8 cellular contexts compared by ENCODE assay signal in the genomic region with DNA sequence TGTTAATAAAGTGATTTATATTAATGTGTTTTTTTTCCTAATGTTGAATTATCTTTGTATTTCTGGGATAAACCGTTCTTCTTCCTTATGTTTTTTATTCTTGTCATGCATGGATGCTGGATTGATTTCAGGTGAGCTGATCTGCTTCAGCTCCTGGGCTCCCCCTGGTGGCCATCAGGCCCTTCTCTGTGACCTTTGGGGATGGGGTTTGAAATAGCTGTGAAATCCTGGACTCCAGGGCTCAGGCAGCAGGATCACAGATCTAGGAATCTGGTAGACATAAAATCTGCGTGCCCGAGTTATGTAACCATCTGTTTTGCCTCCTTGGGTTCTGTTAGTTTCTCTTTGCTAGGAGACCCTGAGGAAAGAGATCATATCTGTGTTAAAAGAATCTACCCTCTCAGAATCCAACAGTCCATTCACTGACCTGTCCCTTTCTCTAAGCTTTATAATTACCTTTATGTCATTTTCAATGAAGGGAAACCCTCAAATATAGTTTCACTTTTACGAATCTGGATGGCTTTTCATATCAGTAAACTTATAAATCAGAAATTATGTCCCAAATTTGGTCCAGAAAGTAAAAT. TPM values are rescaled to one million over a fixed set of nuclear protein-coding genes. Genes with fewer than 3 reads are reported as not detected.
DNase-seq lines count a peak whose midpoint lies in the region; ATAC-seq and TF ChIP-seq lines count a peak whose summit lies in the region.

No MANE protein-coding gene starts in this region.

- TF ChIP-seq CTCF in GM12864 (IDR thresholded peaks at IDR 0.05; ENCODE audit: low read depth, low read length, missing control alignments) (peak; percentile 93), astrocyte of the cerebellum (IDR thresholded peaks at IDR 0.05; ENCODE audit: low read depth, low read length, missing control alignments) (peak; percentile 99), hepatocyte (IDR thresholded peaks at IDR 0.05; ENCODE audit: poor library complexity) (peak; percentile 94)

- ATAC-seq in GM21529 (IDR thresholded peaks at IDR 0.05; ENCODE audit: unreplicated experiment) (no peak), HG02852 (IDR thresholded peaks at IDR 0.05; ENCODE audit: unreplicated experiment) (no peak)

- H3K27ac ChIP-seq in hepatocyte: no peak overlapping the region

- 6% methylated on average over 4 of the region's 4 CpGs for WGBS in hepatocyte (ENCODE audit: low lambda C conversion rate, missing lambda C conversion rate)

- in situ Hi-C loops in astrocyte of the cerebellum (cut with HindIII; ENCODE audit: low sequenced_read_pairs): loop anchor here (25.0 kb wide), 1 partner anchor 120 kb away; a partner anchor contains a TSS

- H3K4me2 ChIP-seq in hepatocyte: no peak overlapping the region

- no peaks in the 10 kb centered on the region for H3K36me3 ChIP-seq in hepatocyte (replicated peaks; ENCODE audit: insufficient read depth, low read depth)

- DNase-seq in GM12864 (ENCODE audit: low read depth): peak; percentile 38
- peak; percentile 7 to 24 for DNase-seq in NCI-H187 (lab: John Stamatoyannopoulos, UW)
- peak; percentile 53 for DNase-seq in T-helper 22 cell (ENCODE audit: low read depth)
- DNase-seq in astrocyte of the cerebellum (ENCODE audit: low read depth): peak; percentile 71
- peak; percentile 90 for DNase-seq in hepatocyte (ENCODE audit: low spot score)
- DNase-seq in skeletal muscle cell (ENCODE audit: low read depth): peak; percentile 21

- no peaks in the 10 kb centered on the region for H4K20me1 ChIP-seq in hepatocyte (ENCODE audit: insufficient read depth, poor library complexity, severe bottlenecking)

- H3K27me3 ChIP-seq in hepatocyte: no peaks in the 10 kb centered on the region

- H2AFZ ChIP-seq in hepatocyte: no peak overlapping the region

- H3K79me2 ChIP-seq in hepatocyte: no peaks in the 10 kb centered on the region

- no peaks in the 10 kb centered on the region for H3K9me3 ChIP-seq in hepatocyte (ENCODE audit: low read depth)

- H3K4me3 ChIP-seq in GM12864 (ENCODE audit: low read depth, low read length): no peak overlapping the region
- H3K4me3 ChIP-seq in astrocyte of the cerebellum (ENCODE audit: low read depth, low read length): no peak overlapping the region
- no peak overlapping the region for H3K4me3 ChIP-seq in hepatocyte
- no peak overlapping the region for H3K4me3 ChIP-seq in skeletal muscle cell (ENCODE audit: low read depth, low read length)

- H3K4me1 ChIP-seq in hepatocyte (ENCODE audit: insufficient read depth): no peaks in the 10 kb centered on the region

- no peaks in the 10 kb centered on the region for H3K9me2 ChIP-seq in hepatocyte (replicated peaks; ENCODE audit: insufficient read depth)

RNA-seq across cellular contexts. Expression of a gene that starts 12.2 kb away (rescaled TPM):
- not detected in 2 replicates for total RNA-seq in hepatocyte
- polyA plus RNA-seq in hepatocyte: not detected in 2 replicates

RNA-seq across cellular contexts. Expression of a gene that starts 23.6 kb away (rescaled TPM):
- 0.24 and 0.90 TPM in 2 replicates for total RNA-seq in hepatocyte
- 0.72 and 1.8 TPM in 2 replicates for polyA plus RNA-seq in hepatocyte

RNA-seq across cellular contexts. Expression of a gene that starts 26.9 kb away (rescaled TPM):
- total RNA-seq in hepatocyte: not detected in 2 replicates
- polyA plus RNA-seq in hepatocyte: 0.52 TPM in 1 of 2 replicates, not detected in the other

RNA-seq across cellular contexts. Expression of a gene that starts 53.3 kb away (rescaled TPM):
- 7.5 and 12.3 TPM in 2 replicates for total RNA-seq in hepatocyte
- 13.4 and 14.6 TPM in 2 replicates for polyA plus RNA-seq in hepatocyte

RNA-seq across cellular contexts. Expression of a gene that starts 53.8 kb away (rescaled TPM):
- not detected in 2 replicates for total RNA-seq in hepatocyte
- 0.26 TPM in 1 of 2 replicates, not detected in the other for polyA plus RNA-seq in hepatocyte

Comparison
In these comparisons a context has a peak if more than half of its experiments do, and no peak if none do; other contexts are left out.
1. DNase-seq: peak in every context shown above with its lines; median percentile 90 in hepatocyte; 71 in astrocyte of the cerebellum; 53 in T-helper 22 cell; 38 in GM12864; 21 in skeletal muscle cell; 16 in NCI-H187.